In genomic region chr20:25040438-25040831, GRCh38 we compare ENCODE assay signal across 9 cellular contexts. TPM values are rescaled to one million over a fixed set of nuclear protein-coding genes. Genes with fewer than 3 reads are reported as not detected.
DNase-seq lines count a peak whose midpoint lies in the region; ATAC-seq and TF ChIP-seq lines count a peak whose summit lies in the region.
"Had no signal": no experiment of that assay in that cellular context is flagged by ENCODE, and none has a peak within 500 bp of the region (broad histone marks: within the 10 kb centered on the region; RNA-seq: fewer than 3 reads in every experiment).

No MANE protein-coding gene starts in this region.

- CTCF ChIA-PET in Caco-2 (lab: Charles Lee), result no interaction called here
- CTCF ChIA-PET in HEK293T (lab: Yijun Ruan, JAX), result no interaction called here

- BruUV-seq in Caco-2 (replicated peaks; lab: Mats Ljungman, UMichigan), result no TSS peak

- H3K4me3 Mint-ChIP-seq in IgD-negative memory B cell (no peak overlapping the region), Caco-2 (ENCODE audit: unreplicated experiment) (no peak overlapping the region)

- H3K36me3 ChIP-seq in right lobe of liver, result no peaks in the 10 kb centered on the region
- peaks cover 3% of the 10 kb centered on the region for H3K36me3 ChIP-seq in Caco-2 (ENCODE audit: control insufficient read depth, insufficient read depth, low read length)

- TF ChIP-seq CTCF in right lobe of liver (IDR thresholded peaks at IDR 0.05) (no peak), Caco-2 (IDR thresholded peaks at IDR 0.05; ENCODE audit: insufficient read depth in 1 of 2, low read depth in 1 of 2, low read length in 1 of 2, severe bottlenecking in 1 of 2, unreplicated experiment in 1 of 2) (no peak)

- DNase-seq in cerebellar cortex (ENCODE audit: low spot score), result peak; percentile 63
- DNase-seq in right lobe of liver, result peak in 1 of 3 donors; percentile 40
- no peak for DNase-seq in Caco-2
- no peak for DNase-seq in HEK293T (ENCODE audit: extremely low spot score)
- DNase-seq in activated naive CD4-positive, alpha-beta T cell (lab: John Stamatoyannopoulos, UW), result no peak

- H3K27me3 Mint-ChIP-seq in IgD-negative memory B cell, result no peaks in the 10 kb centered on the region
- no peaks in the 10 kb centered on the region for H3K27me3 Mint-ChIP-seq in Caco-2 (ENCODE audit: insufficient read depth, unreplicated experiment)

- H3K27me3 ChIP-seq in right lobe of liver (no peaks in the 10 kb centered on the region), Caco-2 (replicated peaks; ENCODE audit: control insufficient read depth, insufficient read depth, low read length) (no peaks in the 10 kb centered on the region)

- peak overlapping the region in 2 of 3 donors; percentile 31 to 64 for H3K27ac Mint-ChIP-seq in IgD-negative memory B cell
- no peak overlapping the region for H3K27ac Mint-ChIP-seq in Caco-2 (ENCODE audit: unreplicated experiment)

- H3K9me3 Mint-ChIP-seq in IgD-negative memory B cell (no peaks in the 10 kb centered on the region), Caco-2 (ENCODE audit: unreplicated experiment) (no peaks in the 10 kb centered on the region)

- H3K9me3 ChIP-seq in right lobe of liver (no peaks in the 10 kb centered on the region), Caco-2 (no peaks in the 10 kb centered on the region)

- H3K4me1 ChIP-seq in right lobe of liver (peaks cover 0 to 66% (median 32%) of the 10 kb centered on the region in 4 donors), Caco-2 (no peaks in the 10 kb centered on the region)

- WGBS in right lobe of liver (ENCODE audit: insufficient coverage, low coverage, low lambda C conversion rate, missing lambda C conversion rate), result 9% methylated on average over 6 of the region's 6 CpGs

- intact Hi-C loops in right lobe of liver (cut with DNase I) (no loop called here), Caco-2 (cut with micrococcal nuclease; ENCODE audit: unreplicated experiment) (no loop called here)

- no peak for TF ChIP-seq POLR2A in right lobe of liver (IDR thresholded peaks at IDR 0.05)

- peaks cover 39 to 56% (median 51%) of the 10 kb centered on the region in 3 donors for H3K4me1 Mint-ChIP-seq in IgD-negative memory B cell
- H3K4me1 Mint-ChIP-seq in Caco-2 (ENCODE audit: low read depth, unreplicated experiment), result no peaks in the 10 kb centered on the region

- H3K36me3 Mint-ChIP-seq in IgD-negative memory B cell (no peaks in the 10 kb centered on the region), Caco-2 (ENCODE audit: insufficient read depth, unreplicated experiment) (peaks cover 36% of the 10 kb centered on the region)

- H3K4me3 ChIP-seq in right lobe of liver (no peak overlapping the region), Caco-2 (ENCODE audit: low read depth, low read length) (no peak overlapping the region)
- H3K4me3 ChIP-seq: GM12878 had no signal

- POLR2A ChIA-PET in Caco-2 (lab: Charles Lee), result no interaction called here
- POLR2A ChIA-PET in HEK293T (lab: Yijun Ruan, JAX), result no interaction called here

- peak overlapping the region; percentile 6 to 53 (median 32) for H3K27ac ChIP-seq in right lobe of liver
- H3K27ac ChIP-seq in temporal lobe (ENCODE audit: low read depth, low read length), result peak overlapping the region; percentile 88

- ATAC-seq in right lobe of liver (peak in 1 of 4 donors; percentile 2), GM19467 (IDR thresholded peaks at IDR 0.05; ENCODE audit: unreplicated experiment) (no peak)
- ATAC-seq: GM12878 had no signal

TF ChIP-seq in HEK293T, 16 proteins besides CTCF, POLR2A, EP300 and RAD21:
- TF ChIP-seq PKNOX1 (IDR thresholded peaks at IDR 0.05), result no peak
- TF ChIP-seq FOXM1 (IDR thresholded peaks at IDR 0.05; ENCODE audit: borderline replicate concordance), result no peak
- TF ChIP-seq ELF4 (IDR thresholded peaks at IDR 0.05), result no peak
- no peak for TF ChIP-seq BHLHE40 (IDR thresholded peaks at IDR 0.05; ENCODE audit: borderline replicate concordance)
- no peak for TF ChIP-seq SP1 (IDR thresholded peaks at IDR 0.05)
- TF ChIP-seq CTBP1 (IDR thresholded peaks at IDR 0.05; ENCODE audit: borderline replicate concordance), result no peak
- no peak for TF ChIP-seq FOXA1 (IDR thresholded peaks at IDR 0.05)
- no peak for TF ChIP-seq TARDBP (IDR thresholded peaks at IDR 0.05)
- TF ChIP-seq HDGF (IDR thresholded peaks at IDR 0.05; ENCODE audit: borderline replicate concordance), result no peak
- no peak for TF ChIP-seq LEF1 (IDR thresholded peaks at IDR 0.05; ENCODE audit: borderline replicate concordance)
- no peak for TF ChIP-seq ZNF384 (IDR thresholded peaks at IDR 0.05)
- no peak for TF ChIP-seq SUZ12 (IDR thresholded peaks at IDR 0.05)
- no peak for TF ChIP-seq ARNT (IDR thresholded peaks at IDR 0.05)
- TF ChIP-seq NFRKB (IDR thresholded peaks at IDR 0.05), result no peak

RNA-seq across cellular contexts. Expression of gene ACSS1, which starts 17.5 kb away (rescaled TPM):
- polyA plus RNA-seq in IgD-negative memory B cell, result 59.8 TPM
- total RNA-seq in right lobe of liver, result 1 to 10 TPM; 3.5 to 9.1 (median 6.3) TPM
- total RNA-seq in temporal lobe, result 3.9 TPM
- 81.9 and 113 TPM in 2 replicates for total RNA-seq in Caco-2 (2022)

RNA-seq across cellular contexts. Expression of gene VSX1, which starts 41.5 kb away (rescaled TPM):
- polyA plus RNA-seq in IgD-negative memory B cell, result not detected
- total RNA-seq in right lobe of liver (under 1 TPM in 2 of 6 experiments, not detected in 4; 0.25 to 0.73 TPM), temporal lobe (under 0.01 TPM), Caco-2 (2022) (not detected in 2 replicates)
- total RNA-seq: GM12878 had no signal

RNA-seq across cellular contexts. Expression of gene APMAP, which starts 47.9 kb away (rescaled TPM):
- polyA plus RNA-seq in IgD-negative memory B cell, result 42.0 TPM
- total RNA-seq in right lobe of liver (100 to 1,000 TPM; 130 to 210 (median 140) TPM), temporal lobe (55.3 TPM), Caco-2 (2022) (119 and 138 TPM in 2 replicates)
